8 cellular contexts compared by ENCODE assay signal in genomic region chr1:39105841-39106765, GRCh38.
DNase-seq lines count a peak whose midpoint lies in the region; ATAC-seq and TF ChIP-seq lines count a peak whose summit lies in the region.

No MANE protein-coding gene starts in this region.

- peak overlapping the region; percentile 77 for H3K4me3 ChIP-seq in lower leg skin (ENCODE audit: low read depth, poor library complexity, severe bottlenecking)

- ATAC-seq in GM18505 (IDR thresholded peaks at IDR 0.05; ENCODE audit: unreplicated experiment) = peak; percentile 28
- ATAC-seq in stimulated activated naive CD8-positive, alpha-beta T cell treated with anti-CD3 and anti-CD28 coated beads, Interleukin-15, Interleukin-2, amounts not matched to agents 100 U/mL and 50 U/mL, for 24 hours = peak; percentile 41

- H3K27ac Mint-ChIP-seq in dendritic cell treated with granulocyte-macrophage colony-stimulating factor and Interleukin-4, amounts not matched to agents 40 ng/mL and 50 ng/mL, for 4 days = peak overlapping the region; percentile 86

- DNase-seq in HT1080 (ENCODE audit: low read depth) (peak; percentile 61), T-helper 22 cell (ENCODE audit: low read depth) (peak; percentile 9), lower leg skin (ENCODE audit: low spot score in 2 of 2) (no peak), SKM-1 treated with dmso at 0.1 percent for 144 hours (lab: John Stamatoyannopoulos, UW; ENCODE audit: unreplicated experiment) (no peak)
- DNase-seq in stimulated activated naive CD8-positive, alpha-beta T cell treated with anti-CD3 and anti-CD28 coated beads, Interleukin-15, Interleukin-2, amounts not matched to agents 100 U/mL and 50 U/mL, for 24 hours = peak; percentile 53

- TF ChIP-seq CTCF in 22Rv1 (IDR thresholded peaks at IDR 0.05) (no peak), lower leg skin (IDR thresholded peaks at IDR 0.05) (no peak)

- TF ChIP-seq POLR2A in GM18505 (IDR thresholded peaks at IDR 0.05; ENCODE audit: borderline replicate concordance, extremely low read depth, insufficient read depth, insufficient read length) = peak; percentile 9
- TF ChIP-seq POLR2A in lower leg skin (IDR thresholded peaks at IDR 0.05) = no peak

- no peak overlapping the region for H3K4me3 Mint-ChIP-seq in dendritic cell treated with granulocyte-macrophage colony-stimulating factor and Interleukin-4, amounts not matched to agents 40 ng/mL and 50 ng/mL, for 4 days

- peak overlapping the region; percentile 65 for H3K27ac ChIP-seq in 22Rv1

- intact Hi-C loops in dendritic cell treated with granulocyte-macrophage colony-stimulating factor and Interleukin-4, amounts not matched to agents 40 ng/mL and 50 ng/mL, for 4 days (cut with micrococcal nuclease) = no loop called here
- intact Hi-C loops in lower leg skin (cut with DNase I; ENCODE audit: low total_unique reads) = loop anchor here (10.0 kb wide), 1 partner anchor 89 kb away; no protein-coding TSS in a partner anchor

- WGBS in lower leg skin, 2 donors = 1 to 2% methylated on average over 30 to 39 of the region's 39 CpGs

- peaks cover 9% of the 10 kb centered on the region for H3K36me3 Mint-ChIP-seq in dendritic cell treated with granulocyte-macrophage colony-stimulating factor and Interleukin-4, amounts not matched to agents 40 ng/mL and 50 ng/mL, for 4 days (ENCODE audit: low read depth)

- H3K27me3 Mint-ChIP-seq in dendritic cell treated with granulocyte-macrophage colony-stimulating factor and Interleukin-4, amounts not matched to agents 40 ng/mL and 50 ng/mL, for 4 days = no peaks in the 10 kb centered on the region

- H3K4me1 Mint-ChIP-seq in dendritic cell treated with granulocyte-macrophage colony-stimulating factor and Interleukin-4, amounts not matched to agents 40 ng/mL and 50 ng/mL, for 4 days (ENCODE audit: low read depth) = peaks cover 53% of the 10 kb centered on the region

- no peaks in the 10 kb centered on the region for H3K9me3 Mint-ChIP-seq in dendritic cell treated with granulocyte-macrophage colony-stimulating factor and Interleukin-4, amounts not matched to agents 40 ng/mL and 50 ng/mL, for 4 days

Comparison
In these comparisons a context has a peak if more than half of its experiments do, and no peak if none do; other contexts are left out.
1. DNase-seq: peak in HT1080 (single experiment), T-helper 22 cell (single experiment) and stimulated activated naive CD8-positive, alpha-beta T cell treated with anti-CD3 and anti-CD28 coated beads, Interleukin-15, Interleukin-2, amounts not matched to agents 100 U/mL and 50 U/mL, for 24 hours (single experiment); none in lower leg skin (0 of 2) and SKM-1 treated with dmso at 0.1 percent for 144 hours (single experiment).